ENCODE assay signal across 25 cellular contexts in genomic region chr3:106231086-106231485, GRCh38.
DNase-seq lines count a peak whose midpoint lies in the region; ATAC-seq and TF ChIP-seq lines count a peak whose summit lies in the region.
"Had no signal": no experiment of that assay in that cellular context is flagged by ENCODE, and none has a peak within 500 bp of the region (broad histone marks: within the 10 kb centered on the region; RNA-seq: fewer than 3 reads in every experiment).

No MANE protein-coding gene starts in this region.

- no peaks in the 10 kb centered on the region for H3K9me3 ChIP-seq in T-helper 17 cell (ENCODE audit: control insufficient read depth, low read length, poor library complexity, severe bottlenecking)
- H3K9me3 ChIP-seq: mucosa of descending colon, upper lobe of left lung had no signal

- H3K4me3 Mint-ChIP-seq in activated T-cell treated with anti-CD3 and anti-CD28 coated beads, Interleukin-2, amount 50 U/mL, for 72 hours: peak overlapping the region; percentile 77 to 98
- H3K4me3 Mint-ChIP-seq in T-helper 17 cell (peak overlapping the region; percentile 37), GM23338 (no peak overlapping the region)
- peak overlapping the region; percentile 78 for H3K4me3 Mint-ChIP-seq in activated naive CD8-positive, alpha-beta T cell treated with anti-CD3 and anti-CD28 coated beads, Interleukin-2, amount 10 ng/mL, durations not matched to agents 7 days and 5 days
- H3K4me3 Mint-ChIP-seq: IgD-negative memory B cell, neural crest cell had no signal

- no peak overlapping the region for H3K4me3 ChIP-seq in GM23338
- H3K4me3 ChIP-seq: BLaER1 treated with 17β-estradiol and CSF1 and Interleukin-3, amounts not matched to agents 10 nM and 100 nM; coronary artery; GM12878; heart left ventricle; mucosa of descending colon; upper lobe of left lung had no signal

- no peaks in the 10 kb centered on the region for H3K79me2 ChIP-seq in GM23338 (replicated peaks; ENCODE audit: insufficient read depth)
- H3K79me2 ChIP-seq: parathyroid adenoma had no signal

- CTCF ChIA-PET in RWPE1 (lab: Yijun Ruan, JAX): interaction anchor here (0.6 kb wide), 1 partner anchor 191 kb away, joined by 3 read pairs; no protein-coding TSS in a partner anchor

- H3K4me1 ChIP-seq in GM23338 (ENCODE audit: insufficient read depth): no peaks in the 10 kb centered on the region
- H3K4me1 ChIP-seq: BLaER1 treated with 17β-estradiol and CSF1 and Interleukin-3, amounts not matched to agents 10 nM and 100 nM; heart left ventricle; parathyroid adenoma; upper lobe of left lung had no signal

- no peaks in the 10 kb centered on the region for H3K27me3 Mint-ChIP-seq in activated T-cell treated with anti-CD3 and anti-CD28 coated beads, Interleukin-2, amount 50 U/mL, for 72 hours (ENCODE audit: low read depth)
- no peaks in the 10 kb centered on the region for H3K27me3 Mint-ChIP-seq in T-helper 17 cell
- no peaks in the 10 kb centered on the region for H3K27me3 Mint-ChIP-seq in activated naive CD8-positive, alpha-beta T cell treated with anti-CD3 and anti-CD28 coated beads, Interleukin-2, amount 10 ng/mL, durations not matched to agents 7 days and 5 days
- H3K27me3 Mint-ChIP-seq in GM23338 (ENCODE audit: insufficient read depth, low read depth, poor library complexity): no peaks in the 10 kb centered on the region
- H3K27me3 Mint-ChIP-seq: IgD-negative memory B cell had no signal

- no peaks in the 10 kb centered on the region for H3K9me2 ChIP-seq in GM23338 (ENCODE audit: insufficient read depth)

- no peaks in the 10 kb centered on the region for H4K20me1 ChIP-seq in GM23338 (replicated peaks; ENCODE audit: insufficient read depth)
- H4K20me1 ChIP-seq: BLaER1 treated with 17β-estradiol and CSF1 and Interleukin-3, amounts not matched to agents 10 nM and 100 nM had no signal

- no peaks in the 10 kb centered on the region for H3F3A ChIP-seq in GM23338 (replicated peaks; ENCODE audit: low read depth)

- H3K36me3 Mint-ChIP-seq in activated T-cell treated with anti-CD3 and anti-CD28 coated beads, Interleukin-2, amount 50 U/mL, for 72 hours (ENCODE audit: insufficient read depth in 2 of 2): peaks cover 11 to 33% of the 10 kb centered on the region in 2 donors
- peaks cover 3% of the 10 kb centered on the region for H3K36me3 Mint-ChIP-seq in T-helper 17 cell (ENCODE audit: low read depth)
- peaks cover 61% of the 10 kb centered on the region for H3K36me3 Mint-ChIP-seq in activated naive CD8-positive, alpha-beta T cell treated with anti-CD3 and anti-CD28 coated beads, Interleukin-2, amount 10 ng/mL, durations not matched to agents 7 days and 5 days
- peaks cover 3% of the 10 kb centered on the region; the same call in 2 of the 3 replicates for H3K36me3 Mint-ChIP-seq in GM23338 (ENCODE audit: low read depth)

- H3K4me1 Mint-ChIP-seq in activated T-cell treated with anti-CD3 and anti-CD28 coated beads, Interleukin-2, amount 50 U/mL, for 72 hours (ENCODE audit: low read depth): peaks cover 58% of the 10 kb centered on the region
- H3K4me1 Mint-ChIP-seq in T-helper 17 cell (peaks cover 14% of the 10 kb centered on the region), GM23338 (no peaks in the 10 kb centered on the region)
- peaks cover 35% of the 10 kb centered on the region for H3K4me1 Mint-ChIP-seq in activated naive CD8-positive, alpha-beta T cell treated with anti-CD3 and anti-CD28 coated beads, Interleukin-2, amount 10 ng/mL, durations not matched to agents 7 days and 5 days
- H3K4me1 Mint-ChIP-seq: neural crest cell had no signal

- peaks cover 8 to 11% of the 10 kb centered on the region in 2 donors for H3K9me3 Mint-ChIP-seq in activated T-cell treated with anti-CD3 and anti-CD28 coated beads, Interleukin-2, amount 50 U/mL, for 72 hours
- peaks cover 19% of the 10 kb centered on the region for H3K9me3 Mint-ChIP-seq in activated naive CD8-positive, alpha-beta T cell treated with anti-CD3 and anti-CD28 coated beads, Interleukin-2, amount 10 ng/mL, durations not matched to agents 7 days and 5 days
- peaks cover 15% of the 10 kb centered on the region; the same call in 2 of the 3 replicates for H3K9me3 Mint-ChIP-seq in GM23338
- H3K9me3 Mint-ChIP-seq: neural crest cell had no signal

- POLR2A ChIA-PET in activated naive CD8-positive, alpha-beta T cell treated with anti-CD3 and anti-CD28 coated beads, Interleukin-2, amount 10 ng/mL, durations not matched to agents 7 days and 5 days (lab: Charles Lee): no interaction called here
- POLR2A ChIA-PET in RWPE1 (lab: Yijun Ruan, JAX; ENCODE audit: low non-redundant PET): no interaction called here

- peak; percentile 53 to 69 for ATAC-seq in activated T-cell treated with anti-CD3 and anti-CD28 coated beads, Interleukin-2, amount 50 U/mL, for 72 hours (replicated peaks in 1 of 2)
- ATAC-seq in T-helper 17 cell: no peak
- ATAC-seq in activated naive CD8-positive, alpha-beta T cell treated with anti-CD3 and anti-CD28 coated beads, Interleukin-2, amount 10 ng/mL, durations not matched to agents 7 days and 5 days (ENCODE audit: low read depth): peak; percentile 48
- peak; percentile 80 for ATAC-seq in stimulated activated naive CD8-positive, alpha-beta T cell treated with anti-CD3 and anti-CD28 coated beads, Interleukin-15, Interleukin-2, amounts not matched to agents 100 U/mL and 50 U/mL, for 24 hours
- ATAC-seq in GM23338: no peak
- ATAC-seq: esophagus mucosa, GM12878, heart left ventricle, mucosa of descending colon had no signal

- H3K27ac ChIP-seq in GM23338 (ENCODE audit: low read depth) (no peak overlapping the region), RWPE1 (no peak overlapping the region)
- H3K27ac ChIP-seq: BLaER1 treated with 17β-estradiol and CSF1 and Interleukin-3, amounts not matched to agents 10 nM and 100 nM; coronary artery; heart left ventricle; parathyroid adenoma; upper lobe of left lung had no signal

- no peaks in the 10 kb centered on the region for H3K27me3 ChIP-seq in GM23338 (ENCODE audit: insufficient read depth)
- H3K27me3 ChIP-seq: BLaER1 treated with 17β-estradiol and CSF1 and Interleukin-3, amounts not matched to agents 10 nM and 100 nM; heart left ventricle; upper lobe of left lung had no signal

- TF ChIP-seq CTCF in GM23338 (conservative IDR thresholded peaks at IDR 0.05; ENCODE audit: low read depth in 2 of 2) (no peak), RWPE1 (conservative IDR thresholded peaks at IDR 0.05; ENCODE audit: low read depth) (no peak)

- peak overlapping the region; percentile 100 for H3K27ac Mint-ChIP-seq in activated T-cell treated with anti-CD3 and anti-CD28 coated beads, Interleukin-2, amount 50 U/mL, for 72 hours
- H3K27ac Mint-ChIP-seq in T-helper 17 cell (no peak overlapping the region), GM23338 (no peak overlapping the region)
- peak overlapping the region; percentile 89 for H3K27ac Mint-ChIP-seq in activated naive CD8-positive, alpha-beta T cell treated with anti-CD3 and anti-CD28 coated beads, Interleukin-2, amount 10 ng/mL, durations not matched to agents 7 days and 5 days
- H3K27ac Mint-ChIP-seq: IgD-negative memory B cell had no signal

- no peak for DNase-seq in activated T-cell treated with anti-CD3 and anti-CD28 coated beads, Interleukin-2, amount 50 U/mL, for 72 hours
- no peak for DNase-seq in activated T-cell treated with anti-CD3 and anti-CD28 coated beads for 4 hours
- no peak for DNase-seq in T-helper 17 cell
- no peak for DNase-seq in activated naive CD8-positive, alpha-beta T cell treated with anti-CD3 and anti-CD28 coated beads, Interleukin-2, amount 10 ng/mL, durations not matched to agents 7 days and 5 days
- no peak for DNase-seq in stimulated activated naive CD8-positive, alpha-beta T cell treated with anti-CD3 and anti-CD28 coated beads, Interleukin-15, Interleukin-2, amounts not matched to agents 100 U/mL and 50 U/mL, for 24 hours
- no peak for DNase-seq in GM23338 (ENCODE audit: low spot score)
- DNase-seq in COR-L47 (lab: John Stamatoyannopoulos, UW): no peak
- no peak for DNase-seq in RWPE1 (ENCODE audit: low spot score)
- DNase-seq: activated effector memory CD4-positive, alpha-beta T cell treated with Interleukin-2 at 50 U/mL for 16 hours; foreskin fibroblast; heart left ventricle; mucosa of descending colon; NCI-H1092 treated with DMSO at 0.1 percent for 48 hours; NCI-H187; NCI-H2171 treated with DMSO at 0.1 percent for 48 hours; NCI-H510A treated with DMSO at 0.1 percent for 48 hours; SHP77; upper lobe of left lung had no signal

- no peak overlapping the region; the same call in 1 of the 2 replicates for H2AFZ ChIP-seq in GM23338
- H2AFZ ChIP-seq: parathyroid adenoma had no signal

- no peak overlapping the region for H3K4me2 ChIP-seq in GM23338
- H3K4me2 ChIP-seq: BLaER1 treated with 17β-estradiol and CSF1 and Interleukin-3, amounts not matched to agents 10 nM and 100 nM had no signal

- no peaks in the 10 kb centered on the region for H3K36me3 ChIP-seq in GM23338 (ENCODE audit: insufficient read depth)
- H3K36me3 ChIP-seq: BLaER1 treated with 17β-estradiol and CSF1 and Interleukin-3, amounts not matched to agents 10 nM and 100 nM; heart left ventricle; upper lobe of left lung had no signal

TF ChIP-seq in GM23338, 12 proteins besides CTCF, POLR2A, EP300 and RAD21 (continues in another document):
- no peak for TF ChIP-seq ZNF331 (CRISPR knock-in tag; IDR thresholded peaks at IDR 0.05; ENCODE audit: low read depth)
- no peak for TF ChIP-seq POLR2AphosphoS5 (IDR thresholded peaks at IDR 0.05; ENCODE audit: low read depth)
- no peak for TF ChIP-seq ETS1 (IDR thresholded peaks at IDR 0.05)

Comparison
In these comparisons a context has a peak if more than half of its experiments do, and no peak if none do; other contexts are left out.
1. ATAC-seq: peak in activated T-cell treated with anti-CD3 and anti-CD28 coated beads, Interleukin-2, amount 50 U/mL, for 72 hours (2 of 2), activated naive CD8-positive, alpha-beta T cell treated with anti-CD3 and anti-CD28 coated beads, Interleukin-2, amount 10 ng/mL, durations not matched to agents 7 days and 5 days (single experiment) and stimulated activated naive CD8-positive, alpha-beta T cell treated with anti-CD3 and anti-CD28 coated beads, Interleukin-15, Interleukin-2, amounts not matched to agents 100 U/mL and 50 U/mL, for 24 hours (single experiment); none in T-helper 17 cell (single experiment) and GM23338 (single experiment).
2. H3K27ac Mint-ChIP-seq: peak in activated T-cell treated with anti-CD3 and anti-CD28 coated beads, Interleukin-2, amount 50 U/mL, for 72 hours (single experiment) and activated naive CD8-positive, alpha-beta T cell treated with anti-CD3 and anti-CD28 coated beads, Interleukin-2, amount 10 ng/mL, durations not matched to agents 7 days and 5 days (single experiment); none in T-helper 17 cell (single experiment) and GM23338 (single experiment).